Comparison of ENCODE assay signal across 8 cellular contexts in genomic region chrX:154840856-154841255, GRCh38. TPM values are rescaled to one million over a fixed set of nuclear protein-coding genes. Genes with fewer than 3 reads are reported as not detected.
DNase-seq lines count a peak whose midpoint lies in the region; ATAC-seq and TF ChIP-seq lines count a peak whose summit lies in the region.

No MANE protein-coding gene starts in this region.

- POLR2A ChIA-PET in GM10248 (lab: Yijun Ruan, JAX) = no interaction called here

- no peak overlapping the region for H3K27ac ChIP-seq in WERI-Rb-1

- no peaks in the 10 kb centered on the region for H3K36me3 Mint-ChIP-seq in type B pancreatic cell

- peak; percentile 58 for TF ChIP-seq CTCF in AG10803 (conservative IDR thresholded peaks at IDR 0.05; ENCODE audit: low read length)
- peak; percentile 18 for TF ChIP-seq CTCF in GM10248 (IDR thresholded peaks at IDR 0.05; ENCODE audit: control extremely low read depth, extremely low read depth, low read depth, missing control alignments)
- TF ChIP-seq CTCF in WERI-Rb-1 (IDR thresholded peaks at IDR 0.05; ENCODE audit: low read depth, low read length) = peak; percentile 34; the same call in 1 of the 2 replicates
- peak; percentile 70 for TF ChIP-seq CTCF in type B pancreatic cell (conservative IDR thresholded peaks at IDR 0.05)

- no peak overlapping the region for H3K4me3 Mint-ChIP-seq in type B pancreatic cell

- H3K4me3 ChIP-seq in AG10803 (ENCODE audit: low read length) = no peak overlapping the region
- no peak overlapping the region for H3K4me3 ChIP-seq in WERI-Rb-1 (ENCODE audit: low read depth, low read length)

- H3K9me3 ChIP-seq in WERI-Rb-1 (ENCODE audit: severe bottlenecking) = no peaks in the 10 kb centered on the region

- no peaks in the 10 kb centered on the region for H3K4me1 Mint-ChIP-seq in type B pancreatic cell (ENCODE audit: unreplicated experiment)

- no peaks in the 10 kb centered on the region for H3K9me3 Mint-ChIP-seq in type B pancreatic cell

- H3K27me3 ChIP-seq in WERI-Rb-1 (ENCODE audit: insufficient read depth, low read depth, severe bottlenecking) = no peaks in the 10 kb centered on the region

- ATAC-seq in HG03442 (IDR thresholded peaks at IDR 0.05; ENCODE audit: unreplicated experiment) = no peak

- H3K36me3 ChIP-seq in WERI-Rb-1 = no peaks in the 10 kb centered on the region

- H3K27ac Mint-ChIP-seq in type B pancreatic cell = no peak overlapping the region

- DNase-seq in AG10803 (ENCODE audit: low read depth) = peak; percentile 77
- peak; percentile 33 for DNase-seq in GM10248 (ENCODE audit: extremely low spot score)
- peak; percentile 3 for DNase-seq in NCI-H1417 treated with DMSO at 0.1 percent for 48 hours (lab: John Stamatoyannopoulos, UW)
- no peak for DNase-seq in WERI-Rb-1
- DNase-seq in iPS-NIHi11 (ENCODE audit: low spot score) = peak; percentile 22
- DNase-seq in type B pancreatic cell (ENCODE audit: extremely low spot score, unreplicated experiment) = no peak
- no peak for DNase-seq in NCI-H1930 (lab: John Stamatoyannopoulos, UW)

- CTCF ChIA-PET in GM10248 (lab: Yijun Ruan, JAX) = interaction anchor here (0.8 to 1.2 kb wide), 3 partner anchors 9 to 14 kb away, joined by 4 to 5 read pairs (median 5); no protein-coding TSS in a partner anchor

- no peaks in the 10 kb centered on the region for H3K27me3 Mint-ChIP-seq in type B pancreatic cell

RNA-seq across cellular contexts. Expression of gene SMIM9, which starts 6.4 kb away (rescaled TPM):
- not detected in 2 replicates for total RNA-seq in type B pancreatic cell (ENCODE audit: low replicate concordance)

RNA-seq across cellular contexts. Expression of gene MPP1, which starts 35.6 kb away (rescaled TPM):
- total RNA-seq in type B pancreatic cell (ENCODE audit: low replicate concordance) = 10.4 and 13.8 TPM in 2 replicates

RNA-seq across cellular contexts. Expression of gene F8A1, which starts 45.3 kb away (rescaled TPM):
- total RNA-seq in type B pancreatic cell (ENCODE audit: low replicate concordance) = 16.1 and 20.7 TPM in 2 replicates

Comparison
In these comparisons a context has a peak if more than half of its experiments do, and no peak if none do; other contexts are left out.
1. DNase-seq: peak in AG10803 (single experiment), GM10248 (single experiment), NCI-H1417 treated with DMSO at 0.1 percent for 48 hours (single experiment) and iPS-NIHi11 (single experiment); none in WERI-Rb-1 (single experiment), type B pancreatic cell (single experiment) and NCI-H1930 (0 of 2).
2. CTCF ChIP-seq: peak in every context shown above with its lines; median percentile 70 in type B pancreatic cell; 58 in AG10803; 34 in WERI-Rb-1; 18 in GM10248.